12 cellular contexts compared by ENCODE assay signal in the genomic region with DNA sequence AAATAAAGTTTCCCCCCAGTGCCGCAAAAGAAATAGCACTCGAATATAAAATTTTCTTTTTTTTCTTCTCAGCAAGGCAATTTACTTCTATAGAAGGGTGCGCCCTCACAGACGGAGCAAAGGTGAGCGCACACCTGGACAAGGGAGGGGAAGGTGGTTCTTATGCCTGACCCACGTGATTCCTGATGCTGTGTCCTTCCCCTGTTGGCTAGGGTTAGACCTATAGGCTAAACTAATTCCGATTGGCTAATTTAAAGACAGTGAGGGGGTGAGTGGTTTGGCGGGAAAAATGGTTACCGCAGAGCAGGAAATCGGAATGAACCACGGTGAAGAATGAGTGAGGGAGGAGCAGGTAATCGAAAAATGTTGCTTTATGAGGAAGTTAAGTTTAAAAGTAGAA. TPM values are rescaled to one million over a fixed set of nuclear protein-coding genes. Genes with fewer than 3 reads are reported as not detected.
DNase-seq lines count a peak whose midpoint lies in the region; ATAC-seq, FAIRE-seq and TF ChIP-seq lines count a peak whose summit lies in the region.
"Had no signal": no experiment of that assay in that cellular context is flagged by ENCODE, and none has a peak within 500 bp of the region (broad histone marks: within the 10 kb centered on the region; RNA-seq: fewer than 3 reads in every experiment).

No MANE protein-coding gene starts in this region.

- H3K27me3 ChIP-seq in GM12878 (replicated peaks in 1 of 2; ENCODE audit: control insufficient read depth in 2 of 2, insufficient read depth in 2 of 2, low read length in 1 of 2) (no peaks in the 10 kb centered on the region), mucosa of stomach (ENCODE audit: control insufficient read depth, insufficient read depth, low read length) (no peaks in the 10 kb centered on the region), transverse colon (no peaks in the 10 kb centered on the region)
- H3K27me3 ChIP-seq: adrenal gland had no signal

- CTCF ChIA-PET in GM12878 (lab: Yijun Ruan, JAX) = no interaction called here

- H3K9ac ChIP-seq in GM12878 (ENCODE audit: control insufficient read depth, insufficient read depth, low read length) (no peak overlapping the region), mucosa of stomach (ENCODE audit: low read length) (peak overlapping the region; percentile 59)

- 77% methylated on average over 12 of the region's 12 CpGs for WGBS in GM12878 (ENCODE audit: insufficient coverage, insufficient replicate concordance, low lambda C conversion rate, missing lambda C conversion rate)
- WGBS in transverse colon (ENCODE audit: low coverage in 1 of 2), 2 donors = 77 to 83% methylated on average over 12 of the region's 12 CpGs

- H3K27me3 Mint-ChIP-seq in stimulated activated naive CD8-positive, alpha-beta T cell treated with anti-CD3 and anti-CD28 coated beads, Interleukin-15, Interleukin-2, amounts not matched to agents 100 ng/mL and 50 ng/mL, for 24 hours = peaks cover 29% of the 10 kb centered on the region

- H3K36me3 ChIP-seq in GM12878 (ENCODE audit: control insufficient read depth in 2 of 2, insufficient read depth in 2 of 2, low read length in 1 of 2) = no peaks in the 10 kb centered on the region
- H3K36me3 ChIP-seq in mucosa of stomach (ENCODE audit: control insufficient read depth, insufficient read depth, low read length) = no peaks in the 10 kb centered on the region
- H3K36me3 ChIP-seq in transverse colon = no peaks in the 10 kb centered on the region
- H3K36me3 ChIP-seq: adrenal gland had no signal

- POLR2A ChIA-PET in GM12878 (lab: Charles Lee) = no interaction called here

- H3K4me3 ChIP-seq in GM12878 = no peak overlapping the region
- H3K4me3 ChIP-seq in mucosa of stomach (ENCODE audit: low read length) = no peak overlapping the region
- peak overlapping the region in 1 of 4 donors; percentile 54 for H3K4me3 ChIP-seq in transverse colon

- ATAC-seq in stimulated activated naive CD8-positive, alpha-beta T cell treated with anti-CD3 and anti-CD28 coated beads, Interleukin-15, Interleukin-2, amounts not matched to agents 100 U/mL and 50 U/mL, for 24 hours = no peak
- no peak for ATAC-seq in GM12878
- ATAC-seq in GM19035 (IDR thresholded peaks at IDR 0.05; ENCODE audit: unreplicated experiment) = no peak

- H3K4me1 Mint-ChIP-seq in stimulated activated naive CD8-positive, alpha-beta T cell treated with anti-CD3 and anti-CD28 coated beads, Interleukin-15, Interleukin-2, amounts not matched to agents 100 ng/mL and 50 ng/mL, for 24 hours (ENCODE audit: low read depth) = peaks cover 9% of the 10 kb centered on the region

- H3K36me3 Mint-ChIP-seq in stimulated activated naive CD8-positive, alpha-beta T cell treated with anti-CD3 and anti-CD28 coated beads, Interleukin-15, Interleukin-2, amounts not matched to agents 100 ng/mL and 50 ng/mL, for 24 hours (ENCODE audit: low read depth) = peaks cover 18% of the 10 kb centered on the region

- TF ChIP-seq CTCF in GM12878 (IDR thresholded peaks at IDR 0.05 in 2 of 3, conservative IDR thresholded peaks at IDR 0.05 in 1 of 3; ENCODE audit: control insufficient read depth in 2 of 3, extremely low read depth in 1 of 3, insufficient read depth in 1 of 3, low read depth in 3 of 3, low read length in 3 of 3) (no peak), transverse colon (IDR thresholded peaks at IDR 0.05) (no peak)

- SMC1A ChIA-PET in GM12878 (lab: Charles Lee; ENCODE audit: uncharacterized antibody, unreplicated experiment) = no interaction called here

- H3K27ac ChIP-seq in GM12878 (ENCODE audit: control insufficient read depth, insufficient read depth) = no peak overlapping the region
- H3K27ac ChIP-seq in transverse colon = no peak overlapping the region

- no peaks in the 10 kb centered on the region for H4K20me1 ChIP-seq in GM12878 (ENCODE audit: control insufficient read depth, insufficient read depth)

- no peaks in the 10 kb centered on the region for H3K79me2 ChIP-seq in GM12878 (ENCODE audit: control insufficient read depth, insufficient read depth, low read length)

- in situ Hi-C loops in GM12878 (cut with MboI) (no loop called here), transverse colon (cut with MboI; ENCODE audit: low pct_ligation_motif_present in 1 of 4, low pct_unique_long_range_greater_than_20kb in 1 of 4, low sequenced_read_pairs in 3 of 4) (no loop called here)

- no peak for TF ChIP-seq EP300 in GM12878 (IDR thresholded peaks at IDR 0.05; ENCODE audit: borderline replicate concordance in 1 of 2, control insufficient read depth in 1 of 2, low read depth in 2 of 2, low read length in 2 of 2)
- TF ChIP-seq EP300 in transverse colon (IDR thresholded peaks at IDR 0.05; ENCODE audit: low read depth) = no peak

- no peaks in the 10 kb centered on the region for H3K4me1 ChIP-seq in GM12878 (ENCODE audit: control insufficient read depth, insufficient read depth, low read length)
- H3K4me1 ChIP-seq in mucosa of stomach (ENCODE audit: control insufficient read depth, insufficient read depth, low read length) = peaks cover 25% of the 10 kb centered on the region
- H3K4me1 ChIP-seq in transverse colon = peaks cover 10 to 23% (median 18%) of the 10 kb centered on the region in 4 donors

- peaks cover 4% of the 10 kb centered on the region; the same call in 2 of the 3 replicates for H3K9me3 ChIP-seq in GM12878 (replicated peaks; ENCODE audit: control insufficient read depth, insufficient read depth, low read length)
- no peaks in the 10 kb centered on the region for H3K9me3 ChIP-seq in mucosa of stomach (ENCODE audit: control insufficient read depth, low read length)
- H3K9me3 ChIP-seq in transverse colon = peaks cover 0 to 11% of the 10 kb centered on the region in 2 donors
- H3K9me3 ChIP-seq: adrenal gland had no signal

- H3K9me3 Mint-ChIP-seq in stimulated activated naive CD8-positive, alpha-beta T cell treated with anti-CD3 and anti-CD28 coated beads, Interleukin-15, Interleukin-2, amounts not matched to agents 100 ng/mL and 50 ng/mL, for 24 hours = peaks cover 12% of the 10 kb centered on the region

- H3K4me3 Mint-ChIP-seq in stimulated activated naive CD8-positive, alpha-beta T cell treated with anti-CD3 and anti-CD28 coated beads, Interleukin-15, Interleukin-2, amounts not matched to agents 100 ng/mL and 50 ng/mL, for 24 hours = peak overlapping the region; percentile 47

- no peak for TF ChIP-seq RAD21 in GM12878 (IDR thresholded peaks at IDR 0.05; ENCODE audit: insufficient read depth, low read depth, low read length)

- H3K4me2 ChIP-seq in GM12878 (ENCODE audit: control insufficient read depth, insufficient read depth) = no peak overlapping the region

- no peak for TF ChIP-seq POLR2A in GM12878 (IDR thresholded peaks at IDR 0.05; ENCODE audit: low read depth, low read length)
- TF ChIP-seq POLR2A in transverse colon (IDR thresholded peaks at IDR 0.05) = no peak

- intact Hi-C loops in GM12878 (cut with micrococcal nuclease; ENCODE audit: unreplicated experiment) (no loop called here), transverse colon (cut with DNase I; ENCODE audit: low total_unique reads) (no loop called here)

- H2AFZ ChIP-seq in GM12878 (ENCODE audit: control insufficient read depth, low read depth, low read length) = no peak overlapping the region

- no peak overlapping the region for H3K27ac Mint-ChIP-seq in stimulated activated naive CD8-positive, alpha-beta T cell treated with anti-CD3 and anti-CD28 coated beads, Interleukin-15, Interleukin-2, amounts not matched to agents 100 ng/mL and 50 ng/mL, for 24 hours

- FAIRE-seq in GM12878 (lab: Jason Lieb, UNC) = no peak
- FAIRE-seq: urothelium cell line had no signal

- no peak for DNase-seq in stimulated activated naive CD8-positive, alpha-beta T cell treated with anti-CD3 and anti-CD28 coated beads, Interleukin-15, Interleukin-2, amounts not matched to agents 100 U/mL and 50 U/mL, for 24 hours
- DNase-seq in GM12878 (ENCODE audit: low read depth, low spot score) (no peak), NCI-H1105 treated with DMSO at 0.1 percent for 48 hours (lab: John Stamatoyannopoulos, UW) (no peak), transverse colon (no peak), GF-D8 (lab: John Stamatoyannopoulos, UW) (no peak)
- DNase-seq: NCI-H1694 had no signal

- BruUV-seq in GM12878 (replicated peaks; lab: Mats Ljungman, UMichigan) = no TSS peak

- RAD21 ChIA-PET in GM12878 (lab: Charles Lee; ENCODE audit: unreplicated experiment) = no interaction called here

RNA-seq across cellular contexts. Expression of gene FAAH, which starts 0.6 kb away (rescaled TPM):
- 13.3 and 15.1 TPM in 2 replicates for total RNA-seq in GM12878 (2013; cell fraction: nucleolus; rRNA removed)
- total RNA-seq in GM12878 (2014; rRNA removed) = 0.98 and 1.4 TPM in 2 replicates
- total RNA-seq in GM12878 (2014; rRNA removed; fragmentation: Illumina TruSeq; extraction: Trizol) = 0.22 TPM in 1 of 2 replicates, not detected in the other
- 0.72 and 0.77 TPM in 2 replicates for total RNA-seq in GM12878 (2021)
- 0.50 TPM for polyA plus RNA-seq in GM12878 (2011; ENCODE audit: low read depth)
- polyA plus RNA-seq in GM12878 (2011; rRNA removed) = 1.7 and 2.5 TPM in 2 replicates
- polyA plus RNA-seq in GM12878 (2011; cell fraction: cytosol; rRNA removed) = 2.0 and 2.9 TPM in 2 replicates
- 31.6 and 35.8 TPM in 2 replicates for polyA plus RNA-seq in GM12878 (2011; cell fraction: nucleus; rRNA removed)
- 2.1 and 2.6 TPM in 2 replicates for polyA plus RNA-seq in GM12878 (2012)
- polyA plus RNA-seq in GM12878 (2014; fragmentation: Illumina TruSeq; extraction: Trizol) = 0.11 and 0.37 TPM in 2 replicates
- polyA plus RNA-seq in GM12878 (2014; fragmentation: Nextera tagmentation; extraction: Ambion mirVana) = under 1 TPM in 1 of 2 experiments, not detected in 1; 0.07 TPM
- polyA plus RNA-seq in GM12878 (2014; rRNA removed) = 0.52 and 0.64 TPM in 2 replicates
- under 1 TPM; 0.51 to 0.69 TPM for polyA plus RNA-seq in GM12878 (2016; fragmentation: Nextera tagmentation; extraction: Ambion mirVana)
- 0.88 and 4.1 TPM in 2 replicates for polyA minus RNA-seq in GM12878 (2011; rRNA and poly(A)+ RNA removed)
- 0.83 TPM in 1 of 2 replicates, not detected in the other for polyA minus RNA-seq in GM12878 (2011; cell fraction: cytosol; rRNA and poly(A)+ RNA removed)
- polyA minus RNA-seq in GM12878 (2011; cell fraction: nucleus; rRNA and poly(A)+ RNA removed) = 4.1 and 5.5 TPM in 2 replicates
- 100 to 1,000 TPM in 2 of 4 donors, 10 to 100 TPM in 2; 90.8 to 349 (median 141) TPM for total RNA-seq in transverse colon
- total RNA-seq: RPMI7951 had no signal

RNA-seq across cellular contexts. Expression of gene NSUN4, which starts 52.9 kb away (rescaled TPM):
- total RNA-seq in GM12878 (2013; cell fraction: nucleolus; rRNA removed) = 114 and 121 TPM in 2 replicates
- total RNA-seq in GM12878 (2014; rRNA removed) (27.7 and 31.0 TPM in 2 replicates), GM12878 (2014; rRNA removed; fragmentation: Illumina TruSeq; extraction: Trizol) (24.9 and 25.3 TPM in 2 replicates), GM12878 (2021) (31.4 and 31.8 TPM in 2 replicates), transverse colon (10 to 100 TPM in 2 of 4 donors, 1 to 10 TPM in 2; 5.6 to 19.7 (median 12.9) TPM)
- 22.0 TPM for polyA plus RNA-seq in GM12878 (2011; ENCODE audit: low read depth)
- polyA plus RNA-seq in GM12878 (2011; rRNA removed) (62.7 and 80.2 TPM in 2 replicates), GM12878 (2014; fragmentation: Illumina TruSeq; extraction: Trizol) (24.4 and 31.1 TPM in 2 replicates), GM12878 (2014; fragmentation: Nextera tagmentation; extraction: Ambion mirVana) (10 to 100 TPM; 22.1 to 26.6 TPM), GM12878 (2014; rRNA removed) (30.1 and 36.0 TPM in 2 replicates), GM12878 (2016; fragmentation: Nextera tagmentation; extraction: Ambion mirVana) (10 to 100 TPM; 25.4 to 29.2 TPM)
- polyA plus RNA-seq in GM12878 (2011; cell fraction: cytosol; rRNA removed) = 88.7 and 90.7 TPM in 2 replicates
- polyA plus RNA-seq in GM12878 (2011; cell fraction: nucleus; rRNA removed) = 59.9 and 67.7 TPM in 2 replicates
- 20.9 and 28.7 TPM in 2 replicates for polyA plus RNA-seq in GM12878 (2012)
- polyA minus RNA-seq in GM12878 (2011; rRNA and poly(A)+ RNA removed) = 170 and 217 TPM in 2 replicates
- 23.7 and 23.9 TPM in 2 replicates for polyA minus RNA-seq in GM12878 (2011; cell fraction: cytosol; rRNA and poly(A)+ RNA removed)
- polyA minus RNA-seq in GM12878 (2011; cell fraction: nucleus; rRNA and poly(A)+ RNA removed) = 38.7 and 43.4 TPM in 2 replicates

Comparison
In these comparisons a context has a peak if more than half of its experiments do, and no peak if none do; other contexts are left out.
1. RNA of gene FAAH, which starts 0.6 kb away (total RNA-seq): 90.8 to 349 TPM in transverse colon; 0.22 to 15.1 TPM in GM12878; every median in the first group is over 4 times any median in the second.